In the genomic region with DNA sequence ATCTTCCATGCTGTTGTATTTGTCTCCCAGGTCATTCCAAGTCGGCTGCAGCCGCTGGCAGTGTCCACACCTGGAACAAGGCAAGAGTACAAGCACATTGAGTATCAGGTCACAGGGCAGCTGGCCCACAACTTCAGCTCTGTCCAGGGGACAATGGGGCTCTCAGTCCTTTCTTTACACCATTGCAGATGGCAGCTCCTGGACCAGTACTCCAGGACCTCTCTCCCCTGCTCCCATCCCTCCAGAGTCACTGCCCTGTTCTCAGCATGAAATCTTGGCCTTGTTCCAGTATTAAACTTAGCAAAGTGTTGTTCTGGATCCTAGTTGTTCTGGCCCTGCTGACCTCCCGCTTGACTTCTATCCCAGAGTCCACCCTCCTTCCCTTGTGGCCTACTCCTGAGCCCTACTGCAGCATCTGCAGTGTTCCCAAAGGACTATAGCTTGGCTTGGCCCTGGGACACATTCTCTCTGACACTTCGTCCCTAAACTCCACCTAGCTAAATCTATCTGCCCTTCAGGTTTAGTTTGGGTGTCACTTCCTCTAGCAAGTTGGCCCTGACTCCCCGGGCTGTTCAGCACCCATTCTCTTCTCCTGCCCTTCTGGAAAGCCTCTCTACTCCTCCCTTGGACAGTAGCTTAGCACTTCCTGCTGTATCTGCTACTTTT, we compare ENCODE assay signal across 1 cellular context.
TF ChIP-seq lines count a peak whose summit lies in the region.

No MANE protein-coding gene starts in this region.

TF ChIP-seq in HEK293, 187 proteins besides CTCF, POLR2A, EP300 and RAD21 (continued from another document):
- no peak for TF ChIP-seq ZNF280D (tag by site-specific recombination; IDR thresholded peaks at IDR 0.05)
